In the genomic region with DNA sequence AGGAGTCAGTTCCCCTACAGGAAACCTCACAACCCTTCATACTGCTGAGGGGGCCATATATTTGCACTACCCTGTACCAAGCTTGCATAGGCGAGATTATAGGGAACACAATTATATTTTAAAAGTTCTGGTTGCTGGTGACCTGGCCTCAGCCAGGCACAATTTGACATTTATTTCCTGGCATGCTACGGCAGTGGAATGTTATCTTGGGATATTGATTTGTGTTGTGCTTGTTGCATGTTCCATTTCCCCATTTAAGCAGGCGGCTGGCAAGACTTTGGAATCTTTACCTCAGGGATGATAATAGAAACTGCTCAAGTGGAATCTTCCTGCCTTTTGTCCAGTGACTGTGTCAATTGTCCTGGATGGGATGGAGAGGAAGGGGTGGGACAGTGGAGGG, we compare ENCODE assay signal across 32 cellular contexts.
"Had no signal": no experiment of that assay in that cellular context is flagged by ENCODE, and none has a peak within 500 bp of the region (broad histone marks: within the 10 kb centered on the region; RNA-seq: fewer than 3 reads in every experiment).

No MANE protein-coding gene starts in this region.

- DNase-seq: activated CD4-positive, alpha-beta T cell treated with anti-CD3 and anti-CD28 coated beads for 48 hours; activated CD4-positive, alpha-beta T cell treated with anti-CD3 and anti-CD28 coated beads, Interleukin-2, amount 50 U/mL, for 48 hours; activated CD8-positive, alpha-beta memory T cell treated with anti-CD3 and anti-CD28 coated beads for 24 hours; activated gamma-delta T cell; activated naive CD4-positive, alpha-beta T cell treated with anti-CD3 and anti-CD28 coated beads, Interleukin-2, amount 10 ng/mL, durations not matched to agents 7 days and 5 days; activated naive CD8-positive, alpha-beta T cell treated with anti-CD3 and anti-CD28 coated beads, Interleukin-2, amount 10 ng/mL, durations not matched to agents 7 days and 5 days; activated T-cell treated with anti-CD3 and anti-CD28 coated beads, Interleukin-2, amount 50 U/mL, for 24 hours; brain microvascular endothelial cell; caudate nucleus; cortex of kidney; effector memory CD8-positive, alpha-beta T cell; erythroblast; islet precursor cell; mammary epithelial cell; naive thymus-derived CD8-positive, alpha-beta T cell; psoas muscle; stimulated activated CD4-positive, alpha-beta T cell treated with anti-CD3 and anti-CD28 coated beads, Interleukin-1b, Interleukin-23, amount 100 ng/mL, for 48 hours; stimulated activated CD4-positive, alpha-beta T cell treated with anti-CD3 and anti-CD28 coated beads, Interleukin-4, amount 100 ng/mL, for 4 hours; stimulated activated CD8-positive, alpha-beta memory T cell treated with anti-CD3 and anti-CD28 coated beads, Interleukin-4, amount 100 ng/mL, for 48 hours; stimulated activated naive CD8-positive, alpha-beta T cell treated with anti-CD3 and anti-CD28 coated beads, Interleukin-15, amount 100 ng/mL, for 72 hours; substantia nigra; T-helper 9 cell had no signal

- ATAC-seq: effector memory CD8-positive, alpha-beta T cell; gastroesophageal sphincter; naive thymus-derived CD8-positive, alpha-beta T cell; psoas muscle; stimulated activated memory B cell treated with anti-CD40 and anti-IgM and Interleukin-4, amounts not matched to agents 10 μg/mL and 1 μg/mL and 100 μg/mL, for 72 hours; stimulated activated naive CD8-positive, alpha-beta T cell treated with anti-CD3 and anti-CD28 coated beads, Interleukin-15, amount 100 ng/mL, for 72 hours had no signal

- FAIRE-seq: TTC549 had no signal

- H3K27me3 ChIP-seq: ascending aorta, brain microvascular endothelial cell, gastroesophageal sphincter, hepatocyte, tibial nerve had no signal

- H3K27ac ChIP-seq: ascending aorta, brain microvascular endothelial cell, gastroesophageal sphincter, hepatocyte, parathyroid adenoma, psoas muscle, tibial nerve, VCaP had no signal

- H3K4me3 Mint-ChIP-seq: activated naive CD4-positive, alpha-beta T cell treated with anti-CD3 and anti-CD28 coated beads, Interleukin-2, amount 10 ng/mL, durations not matched to agents 7 days and 5 days; activated naive CD8-positive, alpha-beta T cell treated with anti-CD3 and anti-CD28 coated beads, Interleukin-2, amount 10 ng/mL, durations not matched to agents 7 days and 5 days; activated T-cell treated with anti-CD3 and anti-CD28 coated beads, Interleukin-2, amount 50 U/mL, for 24 hours; effector memory CD8-positive, alpha-beta T cell; mesothelial cell of epicardium; naive thymus-derived CD8-positive, alpha-beta T cell; stimulated activated memory B cell treated with anti-CD40 and anti-IgM and Interleukin-4, amounts not matched to agents 10 μg/mL and 1 μg/mL and 100 μg/mL, for 72 hours; stimulated activated naive CD8-positive, alpha-beta T cell treated with anti-CD3 and anti-CD28 coated beads, Interleukin-15, amount 100 ng/mL, for 72 hours had no signal

- H3K36me3 ChIP-seq: ascending aorta, brain microvascular endothelial cell, gastroesophageal sphincter, tibial nerve had no signal

- H3K9me3 ChIP-seq: ascending aorta, gastroesophageal sphincter, psoas muscle, tibial nerve had no signal

- H3K9me3 Mint-ChIP-seq: activated naive CD4-positive, alpha-beta T cell treated with anti-CD3 and anti-CD28 coated beads, Interleukin-2, amount 10 ng/mL, durations not matched to agents 7 days and 5 days; activated naive CD8-positive, alpha-beta T cell treated with anti-CD3 and anti-CD28 coated beads, Interleukin-2, amount 10 ng/mL, durations not matched to agents 7 days and 5 days; activated T-cell treated with anti-CD3 and anti-CD28 coated beads, Interleukin-2, amount 50 U/mL, for 24 hours; effector memory CD8-positive, alpha-beta T cell; mesothelial cell of epicardium; naive thymus-derived CD8-positive, alpha-beta T cell; stimulated activated memory B cell treated with anti-CD40 and anti-IgM and Interleukin-4, amounts not matched to agents 10 μg/mL and 1 μg/mL and 100 μg/mL, for 72 hours; stimulated activated naive CD8-positive, alpha-beta T cell treated with anti-CD3 and anti-CD28 coated beads, Interleukin-15, amount 100 ng/mL, for 72 hours had no signal

- H3K4me1 Mint-ChIP-seq: naive thymus-derived CD8-positive, alpha-beta T cell; stimulated activated memory B cell treated with anti-CD40 and anti-IgM and Interleukin-4, amounts not matched to agents 10 μg/mL and 1 μg/mL and 100 μg/mL, for 72 hours had no signal

- H3K27ac Mint-ChIP-seq: activated naive CD4-positive, alpha-beta T cell treated with anti-CD3 and anti-CD28 coated beads, Interleukin-2, amount 10 ng/mL, durations not matched to agents 7 days and 5 days; activated naive CD8-positive, alpha-beta T cell treated with anti-CD3 and anti-CD28 coated beads, Interleukin-2, amount 10 ng/mL, durations not matched to agents 7 days and 5 days; activated T-cell treated with anti-CD3 and anti-CD28 coated beads, Interleukin-2, amount 50 U/mL, for 24 hours; effector memory CD8-positive, alpha-beta T cell; mesothelial cell of epicardium; naive thymus-derived CD8-positive, alpha-beta T cell; stimulated activated memory B cell treated with anti-CD40 and anti-IgM and Interleukin-4, amounts not matched to agents 10 μg/mL and 1 μg/mL and 100 μg/mL, for 72 hours; stimulated activated naive CD8-positive, alpha-beta T cell treated with anti-CD3 and anti-CD28 coated beads, Interleukin-15, amount 100 ng/mL, for 72 hours had no signal

- H3K36me3 Mint-ChIP-seq: activated naive CD4-positive, alpha-beta T cell treated with anti-CD3 and anti-CD28 coated beads, Interleukin-2, amount 10 ng/mL, durations not matched to agents 7 days and 5 days; activated naive CD8-positive, alpha-beta T cell treated with anti-CD3 and anti-CD28 coated beads, Interleukin-2, amount 10 ng/mL, durations not matched to agents 7 days and 5 days; mesothelial cell of epicardium; naive thymus-derived CD8-positive, alpha-beta T cell; stimulated activated memory B cell treated with anti-CD40 and anti-IgM and Interleukin-4, amounts not matched to agents 10 μg/mL and 1 μg/mL and 100 μg/mL, for 72 hours had no signal

- H3K4me3 ChIP-seq: ascending aorta, gastroesophageal sphincter, hepatocyte, psoas muscle, smooth muscle cell, tibial nerve had no signal

- H3K27me3 Mint-ChIP-seq: stimulated activated memory B cell treated with anti-CD40 and anti-IgM and Interleukin-4, amounts not matched to agents 10 μg/mL and 1 μg/mL and 100 μg/mL, for 72 hours had no signal
